ENCODE assay signal across 1 cellular context in the genomic region with DNA sequence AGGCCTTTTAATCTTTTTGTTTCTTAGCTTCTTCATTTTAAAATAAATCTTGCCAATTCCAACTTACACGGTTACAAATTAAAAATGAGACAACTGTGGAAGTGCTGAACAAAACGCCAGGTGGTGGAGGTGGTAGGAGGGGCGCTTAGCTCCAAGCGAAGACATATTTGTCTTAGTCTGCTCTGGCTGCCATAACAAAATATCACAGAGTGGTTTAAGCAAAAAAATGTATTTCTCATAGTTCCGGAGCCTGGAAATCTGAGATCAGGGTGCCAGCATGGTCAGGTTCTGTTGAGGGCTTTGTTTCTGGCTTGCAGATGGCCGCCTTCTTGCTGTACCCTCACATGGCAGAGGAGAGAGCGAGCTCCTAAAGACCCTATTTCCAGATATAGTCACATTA.
TF ChIP-seq lines count a peak whose summit lies in the region.

No MANE protein-coding gene starts in this region.

TF ChIP-seq in A549, 52 proteins besides CTCF, POLR2A, EP300 and RAD21 (continued from another document):
- TF ChIP-seq, protein P1, sequence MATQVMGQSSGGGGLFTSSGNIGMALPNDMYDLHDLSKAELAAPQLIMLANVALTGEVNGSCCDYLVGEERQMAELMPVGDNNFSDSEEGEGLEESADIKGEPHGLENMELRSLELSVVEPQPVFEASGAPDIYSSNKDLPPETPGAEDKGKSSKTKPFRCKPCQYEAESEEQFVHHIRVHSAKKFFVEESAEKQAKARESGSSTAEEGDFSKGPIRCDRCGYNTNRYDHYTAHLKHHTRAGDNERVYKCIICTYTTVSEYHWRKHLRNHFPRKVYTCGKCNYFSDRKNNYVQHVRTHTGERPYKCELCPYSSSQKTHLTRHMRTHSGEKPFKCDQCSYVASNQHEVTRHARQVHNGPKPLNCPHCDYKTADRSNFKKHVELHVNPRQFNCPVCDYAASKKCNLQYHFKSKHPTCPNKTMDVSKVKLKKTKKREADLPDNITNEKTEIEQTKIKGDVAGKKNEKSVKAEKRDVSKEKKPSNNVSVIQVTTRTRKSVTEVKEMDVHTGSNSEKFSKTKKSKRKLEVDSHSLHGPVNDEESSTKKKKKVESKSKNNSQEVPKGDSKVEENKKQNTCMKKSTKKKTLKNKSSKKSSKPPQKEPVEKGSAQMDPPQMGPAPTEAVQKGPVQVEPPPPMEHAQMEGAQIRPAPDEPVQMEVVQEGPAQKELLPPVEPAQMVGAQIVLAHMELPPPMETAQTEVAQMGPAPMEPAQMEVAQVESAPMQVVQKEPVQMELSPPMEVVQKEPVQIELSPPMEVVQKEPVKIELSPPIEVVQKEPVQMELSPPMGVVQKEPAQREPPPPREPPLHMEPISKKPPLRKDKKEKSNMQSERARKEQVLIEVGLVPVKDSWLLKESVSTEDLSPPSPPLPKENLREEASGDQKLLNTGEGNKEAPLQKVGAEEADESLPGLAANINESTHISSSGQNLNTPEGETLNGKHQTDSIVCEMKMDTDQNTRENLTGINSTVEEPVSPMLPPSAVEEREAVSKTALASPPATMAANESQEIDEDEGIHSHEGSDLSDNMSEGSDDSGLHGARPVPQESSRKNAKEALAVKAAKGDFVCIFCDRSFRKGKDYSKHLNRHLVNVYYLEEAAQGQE (IDR thresholded peaks at IDR 0.05) = no peak
- TF ChIP-seq E2F6 (IDR thresholded peaks at IDR 0.05; ENCODE audit: borderline replicate concordance, low read depth) = no peak
- no peak for TF ChIP-seq CBX8 (IDR thresholded peaks at IDR 0.05)
- TF ChIP-seq CEBPB (IDR thresholded peaks at IDR 0.05) = no peak
- TF ChIP-seq HOXB13 (CRISPR knock-in tag; IDR thresholded peaks at IDR 0.05; ENCODE audit: low read depth) = no peak
- no peak for TF ChIP-seq POLR2AphosphoS2 (conservative IDR thresholded peaks at IDR 0.05; ENCODE audit: low read length)
- TF ChIP-seq KDM5A (IDR thresholded peaks at IDR 0.05) = no peak
- no peak for TF ChIP-seq JUNB (IDR thresholded peaks at IDR 0.05)
